8 cellular contexts compared by ENCODE assay signal in the genomic region with DNA sequence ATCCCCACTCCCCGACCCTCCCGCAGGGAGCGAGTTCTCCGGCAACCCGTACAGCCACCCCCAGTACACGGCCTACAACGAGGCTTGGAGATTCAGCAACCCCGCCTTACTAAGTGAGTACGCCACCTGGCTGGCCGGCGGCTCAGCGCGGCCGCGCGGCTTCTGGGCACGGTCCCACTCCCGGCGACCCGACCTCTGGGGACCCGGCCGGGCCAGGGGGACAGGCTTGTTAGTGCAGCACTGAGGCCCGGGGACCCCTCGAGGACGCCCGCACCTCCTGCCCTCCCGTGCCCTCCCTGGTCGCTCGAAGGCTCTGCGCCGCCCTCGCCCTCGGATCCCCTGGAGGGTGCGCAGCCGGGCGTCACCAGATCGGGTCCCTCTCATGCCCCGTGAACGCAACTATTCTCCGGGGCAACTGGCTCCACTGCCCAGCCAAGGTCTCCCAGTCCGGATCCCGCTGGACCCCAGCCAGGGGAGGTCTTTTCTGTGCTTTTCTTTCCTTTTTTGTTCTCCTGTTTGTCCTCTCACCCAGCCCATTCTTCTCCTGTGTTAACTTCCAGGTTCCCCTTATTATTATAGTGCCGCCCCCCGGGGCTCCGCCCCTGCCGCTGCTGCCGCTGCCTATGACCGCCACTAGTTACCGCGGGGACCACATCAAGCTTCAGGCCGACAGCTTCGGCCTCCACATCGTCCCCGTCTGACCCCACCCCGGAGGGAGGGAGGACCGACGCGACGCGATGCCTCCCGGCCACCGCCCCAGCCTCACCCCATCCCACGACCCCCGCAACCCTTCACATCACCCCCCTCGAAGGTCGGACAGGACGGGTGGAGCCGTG.
DNase-seq lines count a peak whose midpoint lies in the region; ATAC-seq and TF ChIP-seq lines count a peak whose summit lies in the region.

No MANE protein-coding gene starts in this region.

- H3K9me3 Mint-ChIP-seq in activated naive CD4-positive, alpha-beta T cell treated with anti-CD3 and anti-CD28 coated beads, Interleukin-2, amount 50 U/mL, for 24 hours: no peaks in the 10 kb centered on the region
- no peaks in the 10 kb centered on the region for H3K9me3 Mint-ChIP-seq in stimulated activated naive B cell treated with anti-CD40 and anti-IgM and Interleukin-4, amounts not matched to agents 10 μg/mL and 1 μg/mL and 100 μg/mL, for 72 hours

- CTCF ChIA-PET in GM10248 (lab: Yijun Ruan, JAX): interaction anchor here (1.4 to 1.5 kb wide), 2 partner anchors 11 to 83 kb away, joined by 3 to 5 read pairs; no protein-coding TSS in a partner anchor

- peak overlapping the region; percentile 56; the same call in 1 of the 2 replicates for H3K4me3 ChIP-seq in iPS-18c (ENCODE audit: insufficient read depth, low read depth, low read length)

- peak; percentile 49 to 54 for ATAC-seq in stimulated activated naive B cell treated with anti-CD40 and anti-IgM and Interleukin-4, amounts not matched to agents 10 μg/mL and 1 μg/mL and 100 μg/mL, for 72 hours (replicated peaks)
- ATAC-seq in GM19035 (IDR thresholded peaks at IDR 0.05; ENCODE audit: unreplicated experiment) (no peak), HG03196 (IDR thresholded peaks at IDR 0.05; ENCODE audit: unreplicated experiment) (no peak), HG03354 (IDR thresholded peaks at IDR 0.05; ENCODE audit: poor library complexity, severe bottlenecking, unreplicated experiment) (no peak)

- POLR2A ChIA-PET in GM10248 (lab: Yijun Ruan, JAX): no interaction called here

- DNase-seq in GM10248 (ENCODE audit: extremely low spot score) (peak; percentile 60), NCI-H1930 (lab: John Stamatoyannopoulos, UW) (peak; percentile 12 to 30)
- DNase-seq in stimulated activated naive B cell treated with anti-CD40 and anti-IgM and Interleukin-4, amounts not matched to agents 10 μg/mL and 1 μg/mL and 100 μg/mL, for 72 hours: peak; percentile 28

- TF ChIP-seq CTCF in GM10248 (IDR thresholded peaks at IDR 0.05; ENCODE audit: control extremely low read depth, extremely low read depth, low read depth, missing control alignments): peak; percentile 44

- H3K27me3 Mint-ChIP-seq in activated naive CD4-positive, alpha-beta T cell treated with anti-CD3 and anti-CD28 coated beads, Interleukin-2, amount 50 U/mL, for 24 hours: peaks cover 66% of the 10 kb centered on the region
- peaks cover 65 to 68% of the 10 kb centered on the region in 2 donors for H3K27me3 Mint-ChIP-seq in stimulated activated naive B cell treated with anti-CD40 and anti-IgM and Interleukin-4, amounts not matched to agents 10 μg/mL and 1 μg/mL and 100 μg/mL, for 72 hours

- peaks cover 2% of the 10 kb centered on the region for H3K9me3 ChIP-seq in iPS-18c (ENCODE audit: control insufficient read depth, insufficient read depth, low read length)

- no peaks in the 10 kb centered on the region for H3K36me3 Mint-ChIP-seq in activated naive CD4-positive, alpha-beta T cell treated with anti-CD3 and anti-CD28 coated beads, Interleukin-2, amount 50 U/mL, for 24 hours
- H3K36me3 Mint-ChIP-seq in stimulated activated naive B cell treated with anti-CD40 and anti-IgM and Interleukin-4, amounts not matched to agents 10 μg/mL and 1 μg/mL and 100 μg/mL, for 72 hours: peaks cover 0 to 2% of the 10 kb centered on the region in 2 donors

- H3K27ac Mint-ChIP-seq in activated naive CD4-positive, alpha-beta T cell treated with anti-CD3 and anti-CD28 coated beads, Interleukin-2, amount 50 U/mL, for 24 hours: no peak overlapping the region
- peak overlapping the region; percentile 53 for H3K27ac Mint-ChIP-seq in stimulated activated naive B cell treated with anti-CD40 and anti-IgM and Interleukin-4, amounts not matched to agents 10 μg/mL and 1 μg/mL and 100 μg/mL, for 72 hours

- H3K4me1 Mint-ChIP-seq in activated naive CD4-positive, alpha-beta T cell treated with anti-CD3 and anti-CD28 coated beads, Interleukin-2, amount 50 U/mL, for 24 hours: peaks cover 35% of the 10 kb centered on the region
- peaks cover 30 to 49% of the 10 kb centered on the region in 2 donors for H3K4me1 Mint-ChIP-seq in stimulated activated naive B cell treated with anti-CD40 and anti-IgM and Interleukin-4, amounts not matched to agents 10 μg/mL and 1 μg/mL and 100 μg/mL, for 72 hours

- peak overlapping the region; percentile 85 for H3K4me3 Mint-ChIP-seq in activated naive CD4-positive, alpha-beta T cell treated with anti-CD3 and anti-CD28 coated beads, Interleukin-2, amount 50 U/mL, for 24 hours
- peak overlapping the region; percentile 76 to 81 for H3K4me3 Mint-ChIP-seq in stimulated activated naive B cell treated with anti-CD40 and anti-IgM and Interleukin-4, amounts not matched to agents 10 μg/mL and 1 μg/mL and 100 μg/mL, for 72 hours

Comparison
In these comparisons a context has a peak if more than half of its experiments do, and no peak if none do; other contexts are left out.
1. ATAC-seq: peak in stimulated activated naive B cell treated with anti-CD40 and anti-IgM and Interleukin-4, amounts not matched to agents 10 μg/mL and 1 μg/mL and 100 μg/mL, for 72 hours (2 of 2); none in GM19035 (single experiment), HG03196 (single experiment) and HG03354 (single experiment).
2. Peak in every context shown above with its lines, with median percentiles within 50 percentile points of each other: DNase-seq.